In the genomic region with DNA sequence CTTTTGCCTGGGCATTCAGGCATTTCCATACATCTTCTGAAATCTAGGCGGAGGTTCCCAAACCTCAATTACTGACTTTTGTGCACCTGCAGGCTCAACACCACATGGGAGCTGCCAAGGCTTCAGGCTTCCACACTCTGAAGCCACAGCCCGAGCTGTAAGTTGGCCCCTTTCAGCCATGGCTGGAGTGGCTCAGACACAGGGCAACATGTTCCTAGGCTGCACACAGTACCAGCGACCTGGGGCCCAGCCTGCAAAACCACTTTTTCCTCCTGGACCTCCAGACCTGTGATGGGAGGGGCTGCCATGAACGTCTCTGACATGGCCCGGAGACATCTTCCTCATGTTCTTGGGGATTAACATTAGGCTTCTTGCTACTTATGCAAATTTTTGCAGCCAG, we compare ENCODE assay signal across 5 cellular contexts.
"Had no signal": no experiment of that assay in that cellular context is flagged by ENCODE, and none has a peak within 500 bp of the region (broad histone marks: within the 10 kb centered on the region; RNA-seq: fewer than 3 reads in every experiment).

No MANE protein-coding gene starts in this region.

- H3K4me3 ChIP-seq: K562 had no signal

- H3K27ac ChIP-seq: HL-60 had no signal

- DNase-seq: IMR-90, KBM-7, KG1 had no signal
